Comparison of ENCODE assay signal across 27 cellular contexts in the genomic region with DNA sequence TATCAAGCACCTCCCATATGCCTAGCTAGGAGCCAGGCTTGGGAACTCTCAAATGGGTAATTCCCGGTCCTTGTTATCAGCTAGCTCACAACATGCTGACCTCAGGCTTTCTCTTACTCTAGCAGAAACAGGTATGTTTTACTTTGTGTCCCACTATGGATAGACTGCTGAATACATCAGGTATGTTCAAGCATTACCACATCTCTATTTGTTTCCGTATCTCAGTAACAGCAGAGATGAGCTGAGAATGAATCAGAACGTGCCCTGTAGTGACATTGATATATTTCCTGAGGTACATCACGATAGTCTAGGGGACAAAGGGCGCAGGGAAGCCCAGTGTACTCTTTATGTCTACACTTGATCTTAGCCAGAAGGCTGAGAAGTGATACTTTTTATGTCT. TPM values are rescaled to one million over a fixed set of nuclear protein-coding genes. Genes with fewer than 3 reads are reported as not detected.
"Had no signal": no experiment of that assay in that cellular context is flagged by ENCODE, and none has a peak within 500 bp of the region (broad histone marks: within the 10 kb centered on the region; RNA-seq: fewer than 3 reads in every experiment).

No MANE protein-coding gene starts in this region.

- H3K4me3 ChIP-seq: adrenal gland, breast epithelium, esophagus muscularis mucosa, heart right ventricle, mucosa of descending colon, pancreas, right lobe of liver, tibial artery, uterus had no signal

- H3K27me3 ChIP-seq: adrenal gland, breast epithelium, esophagus muscularis mucosa, heart right ventricle, pancreas, right lobe of liver, tibial artery, uterus had no signal

- DNase-seq: activated CD4-positive, alpha-beta T cell treated with anti-CD3 and anti-CD28 coated beads for 4 hours; activated CD8-positive, alpha-beta T cell treated with anti-CD3 and anti-CD28 coated beads, Interleukin-2, amount 10 ng/mL, durations not matched to agents 7 days and 5 days; activated effector memory CD4-positive, alpha-beta T cell treated with anti-CD3 and anti-CD28 coated beads, Interleukin-2, amount 50 U/mL, for 16 hours; activated naive CD4-positive, alpha-beta T cell treated with anti-CD3 and anti-CD28 coated beads, Interleukin-2, amount 50 U/mL, for 16 hours; activated T-cell treated with anti-CD3 and anti-CD28 coated beads, Interleukin-2, amount 50 U/mL, for 48 hours; adrenal gland; effector CD8-positive, alpha-beta T cell; heart right ventricle; immature natural killer cell; kidney glomerular epithelial cell; left ventricle myocardium superior; mucosa of descending colon; naive thymus-derived CD4-positive, alpha-beta T cell; pancreas; right lobe of liver; small intestine; stimulated activated CD4-positive, alpha-beta T cell treated with anti-CD3 and anti-CD28 coated beads, Interleukin-15, amount 100 ng/mL, for 24 hours; stimulated activated CD4-positive, alpha-beta T cell treated with anti-CD3 and anti-CD28 coated beads, Interleukin-2, amount 100 ng/mL, for 48 hours; tibial artery; uterus had no signal

- H3K4me3 Mint-ChIP-seq: activated CD8-positive, alpha-beta T cell treated with anti-CD3 and anti-CD28 coated beads, Interleukin-2, amount 10 ng/mL, durations not matched to agents 7 days and 5 days; dendritic cell treated with granulocyte-macrophage colony-stimulating factor and Interleukin-4, amounts not matched to agents 40 ng/mL and 50 ng/mL, for 4 days; immature natural killer cell; naive thymus-derived CD4-positive, alpha-beta T cell had no signal

- H3K4me1 Mint-ChIP-seq: immature natural killer cell had no signal

- H3K9me3 Mint-ChIP-seq: dendritic cell treated with granulocyte-macrophage colony-stimulating factor and Interleukin-4, amounts not matched to agents 40 ng/mL and 50 ng/mL, for 4 days; immature natural killer cell had no signal

- H3K27ac ChIP-seq: breast epithelium, esophagus muscularis mucosa, heart right ventricle, pancreas, right lobe of liver, tibial artery, uterus had no signal

- H3K27ac Mint-ChIP-seq: activated CD8-positive, alpha-beta T cell treated with anti-CD3 and anti-CD28 coated beads, Interleukin-2, amount 10 ng/mL, durations not matched to agents 7 days and 5 days; dendritic cell treated with granulocyte-macrophage colony-stimulating factor and Interleukin-4, amounts not matched to agents 40 ng/mL and 50 ng/mL, for 4 days had no signal

- H3K4me1 ChIP-seq: breast epithelium, esophagus muscularis mucosa, pancreas, right lobe of liver, tibial artery, uterus had no signal

- H3K27me3 Mint-ChIP-seq: dendritic cell treated with granulocyte-macrophage colony-stimulating factor and Interleukin-4, amounts not matched to agents 40 ng/mL and 50 ng/mL, for 4 days; naive thymus-derived CD4-positive, alpha-beta T cell had no signal

- H3K9me3 ChIP-seq: adrenal gland, breast epithelium, esophagus muscularis mucosa, heart right ventricle, mucosa of descending colon, pancreas, right lobe of liver, tibial artery, uterus had no signal

- H3K36me3 ChIP-seq: uterus had no signal

- ATAC-seq: activated CD8-positive, alpha-beta T cell treated with anti-CD3 and anti-CD28 coated beads, Interleukin-2, amount 10 ng/mL, durations not matched to agents 7 days and 5 days; heart right ventricle; left ventricle myocardium superior; mucosa of descending colon; naive thymus-derived CD4-positive, alpha-beta T cell; right lobe of liver had no signal

RNA-seq across cellular contexts. Expression of a gene that starts 29.3 kb away (rescaled TPM):
- total RNA-seq: activated CD8-positive, alpha-beta T cell treated with anti-CD3 and anti-CD28 coated beads, Interleukin-2, amount 10 ng/mL, durations not matched to agents 7 days and 5 days; astrocyte; breast epithelium; endothelial cell of umbilical vein; mucosa of descending colon; pancreas; right lobe of liver; subcutaneous adipose tissue; T-helper 2 cell treated with Interferon-gamma antibody and Interleukin-4, amounts not matched to agents 100 ng/mL and 5 ng/mL, for 36 hours had no signal
- polyA plus RNA-seq: endothelial cell of umbilical vein; immature natural killer cell; naive thymus-derived CD4-positive, alpha-beta T cell; pancreas had no signal

RNA-seq across cellular contexts. Expression of a gene that starts 41.0 kb away (rescaled TPM):
- total RNA-seq: astrocyte, subcutaneous adipose tissue had no signal
- polyA plus RNA-seq: immature natural killer cell had no signal
